ENCODE assay signal across 25 cellular contexts in genomic region chrX:1551959-1552546, GRCh38. TPM values are rescaled to one million over a fixed set of nuclear protein-coding genes. Genes with fewer than 3 reads are reported as not detected.
DNase-seq lines count a peak whose midpoint lies in the region; ATAC-seq and TF ChIP-seq lines count a peak whose summit lies in the region.
"Had no signal": no experiment of that assay in that cellular context is flagged by ENCODE, and none has a peak within 500 bp of the region (broad histone marks: within the 10 kb centered on the region; RNA-seq: fewer than 3 reads in every experiment).

No MANE protein-coding gene starts in this region.

- TF ChIP-seq CTCF in neural progenitor cell (IDR thresholded peaks at IDR 0.05) (no peak), left ventricle myocardium inferior (IDR thresholded peaks at IDR 0.05; ENCODE audit: borderline replicate concordance) (no peak)

- peaks cover 48% of the 10 kb centered on the region for H3K4me1 Mint-ChIP-seq in activated T-cell treated with anti-CD3 and anti-CD28 coated beads, Interleukin-2, amount 50 U/mL, for 24 hours (ENCODE audit: low read depth)
- H3K4me1 Mint-ChIP-seq in activated T-cell treated with anti-CD3 and anti-CD28 coated beads, Interleukin-2, amount 50 U/mL, for 4 hours (ENCODE audit: low read depth): peaks cover 54% of the 10 kb centered on the region
- peaks cover 45% of the 10 kb centered on the region for H3K4me1 Mint-ChIP-seq in activated naive CD8-positive, alpha-beta T cell treated with anti-CD3 and anti-CD28 coated beads, Interleukin-2, amount 50 U/mL, for 24 hours
- H3K4me1 Mint-ChIP-seq in stimulated activated effector memory CD8-positive, alpha-beta T cell treated with anti-CD3 and anti-CD28 coated beads, Interleukin-12 subunit alpha, Interleukin-12 subunit beta, amount 100 ng/mL, for 72 hours: peaks cover 52% of the 10 kb centered on the region
- H3K4me1 Mint-ChIP-seq in neural progenitor cell: no peaks in the 10 kb centered on the region

- peak overlapping the region; percentile 53 for H3K27ac Mint-ChIP-seq in activated T-cell treated with anti-CD3 and anti-CD28 coated beads, Interleukin-2, amount 50 U/mL, for 24 hours
- peak overlapping the region; percentile 4 for H3K27ac Mint-ChIP-seq in activated naive CD8-positive, alpha-beta T cell treated with anti-CD3 and anti-CD28 coated beads, Interleukin-2, amount 50 U/mL, for 24 hours
- peak overlapping the region; percentile 92 for H3K27ac Mint-ChIP-seq in stimulated activated effector memory CD8-positive, alpha-beta T cell treated with anti-CD3 and anti-CD28 coated beads, Interleukin-12 subunit alpha, Interleukin-12 subunit beta, amount 100 ng/mL, for 72 hours
- no peak overlapping the region for H3K27ac Mint-ChIP-seq in neural progenitor cell

- no peaks in the 10 kb centered on the region for H3K36me3 Mint-ChIP-seq in activated T-cell treated with anti-CD3 and anti-CD28 coated beads, Interleukin-2, amount 50 U/mL, for 24 hours (ENCODE audit: low read depth)
- H3K36me3 Mint-ChIP-seq in activated T-cell treated with anti-CD3 and anti-CD28 coated beads, Interleukin-2, amount 50 U/mL, for 4 hours (ENCODE audit: insufficient read depth): peaks cover 1% of the 10 kb centered on the region
- H3K36me3 Mint-ChIP-seq in activated naive CD8-positive, alpha-beta T cell treated with anti-CD3 and anti-CD28 coated beads, Interleukin-2, amount 50 U/mL, for 24 hours (ENCODE audit: low read depth): peaks cover 1% of the 10 kb centered on the region
- H3K36me3 Mint-ChIP-seq in stimulated activated effector memory CD8-positive, alpha-beta T cell treated with anti-CD3 and anti-CD28 coated beads, Interleukin-12 subunit alpha, Interleukin-12 subunit beta, amount 100 ng/mL, for 72 hours: peaks cover 7% of the 10 kb centered on the region
- H3K36me3 Mint-ChIP-seq in neural progenitor cell: no peaks in the 10 kb centered on the region

- CTCF ChIA-PET in HEK293T (lab: Yijun Ruan, JAX): no interaction called here

- H3K4me3 ChIP-seq in neural progenitor cell (no peak overlapping the region), left ventricle myocardium inferior (no peak overlapping the region)
- H3K4me3 ChIP-seq: lower lobe of right lung, mucosa of descending colon, Peyer's patch, upper lobe of right lung had no signal

- no peaks in the 10 kb centered on the region for H3K79me2 ChIP-seq in neural progenitor cell (ENCODE audit: low read depth)

- no peaks in the 10 kb centered on the region for H3K27me3 Mint-ChIP-seq in activated T-cell treated with anti-CD3 and anti-CD28 coated beads, Interleukin-2, amount 50 U/mL, for 24 hours
- no peaks in the 10 kb centered on the region for H3K27me3 Mint-ChIP-seq in activated T-cell treated with anti-CD3 and anti-CD28 coated beads, Interleukin-2, amount 50 U/mL, for 4 hours (ENCODE audit: low read depth)
- no peaks in the 10 kb centered on the region for H3K27me3 Mint-ChIP-seq in activated naive CD8-positive, alpha-beta T cell treated with anti-CD3 and anti-CD28 coated beads, Interleukin-2, amount 50 U/mL, for 24 hours
- peaks cover 10% of the 10 kb centered on the region for H3K27me3 Mint-ChIP-seq in neural progenitor cell (ENCODE audit: insufficient read depth, low read depth)

- no peaks in the 10 kb centered on the region for H3F3A ChIP-seq in neural progenitor cell (ENCODE audit: low read depth)

- no peaks in the 10 kb centered on the region for H4K20me1 ChIP-seq in neural progenitor cell (ENCODE audit: low read depth)

- no peaks in the 10 kb centered on the region for H3K36me3 ChIP-seq in neural progenitor cell
- H3K36me3 ChIP-seq in left ventricle myocardium inferior: no peaks in the 10 kb centered on the region
- H3K36me3 ChIP-seq: lower lobe of right lung, neutrophil, Peyer's patch, upper lobe of right lung had no signal

- H3K27ac ChIP-seq in neural progenitor cell: no peak overlapping the region
- no peak overlapping the region for H3K27ac ChIP-seq in left ventricle myocardium inferior (replicated peaks)
- H3K27ac ChIP-seq: epithelial cell of prostate, lower lobe of right lung, neutrophil, Peyer's patch, upper lobe of right lung had no signal

- no peak overlapping the region for H3K4me2 ChIP-seq in neural progenitor cell

- DNase-seq in activated T-cell treated with anti-CD3 and anti-CD28 coated beads, Interleukin-2, amount 50 U/mL, for 24 hours: no peak
- no peak for DNase-seq in activated T-cell treated with anti-CD3 and anti-CD28 coated beads, Interleukin-2, amount 50 U/mL, for 4 hours
- no peak for DNase-seq in HEK293T (ENCODE audit: extremely low spot score)
- no peak for DNase-seq in activated naive CD8-positive, alpha-beta T cell treated with anti-CD3 and anti-CD28 coated beads, Interleukin-2, amount 50 U/mL, for 24 hours
- DNase-seq in stimulated activated effector memory CD8-positive, alpha-beta T cell treated with anti-CD3 and anti-CD28 coated beads, Interleukin-12 subunit alpha, Interleukin-12 subunit beta, amount 100 ng/mL, for 72 hours (ENCODE audit: low spot score in 2 of 2): no peak
- DNase-seq in neural progenitor cell (ENCODE audit: low spot score): no peak
- DNase-seq in left ventricle myocardium inferior: no peak
- DNase-seq: activated CD4-positive, alpha-beta T cell treated with anti-CD3 and anti-CD28 coated beads for 48 hours; activated gamma-delta T cell treated with Interleukin-2 at 50 U/mL for 16 hours; EL; HCEC 1CT; Karpas-422; lower lobe of right lung; mucosa of descending colon; MV-4-11; NCI-H146; NCI-H526; SIG-M5; SW 1271; upper lobe of right lung had no signal

- intact Hi-C loops in left ventricle myocardium inferior (cut with micrococcal nuclease): no loop called here

- H3K9ac ChIP-seq in neural progenitor cell: no peak overlapping the region

- H3K27me3 ChIP-seq in neural progenitor cell (no peaks in the 10 kb centered on the region), left ventricle myocardium inferior (ENCODE audit: low read depth) (no peaks in the 10 kb centered on the region)
- H3K27me3 ChIP-seq: neutrophil, Peyer's patch, upper lobe of right lung had no signal

- no peak overlapping the region for H2AFZ ChIP-seq in neural progenitor cell (replicated peaks)

- H3K4me1 ChIP-seq in neural progenitor cell: no peaks in the 10 kb centered on the region
- H3K4me1 ChIP-seq in left ventricle myocardium inferior: peaks cover 8% of the 10 kb centered on the region
- H3K4me1 ChIP-seq: lower lobe of right lung, upper lobe of right lung had no signal

- H3K9me3 ChIP-seq in neural progenitor cell (ENCODE audit: low read depth) (no peaks in the 10 kb centered on the region), left ventricle myocardium inferior (replicated peaks) (peaks cover 21% of the 10 kb centered on the region)
- H3K9me3 ChIP-seq: lower lobe of right lung, neutrophil, Peyer's patch, upper lobe of right lung had no signal

- H3K9me3 Mint-ChIP-seq in activated T-cell treated with anti-CD3 and anti-CD28 coated beads, Interleukin-2, amount 50 U/mL, for 24 hours: peaks cover 11% of the 10 kb centered on the region
- H3K9me3 Mint-ChIP-seq in activated T-cell treated with anti-CD3 and anti-CD28 coated beads, Interleukin-2, amount 50 U/mL, for 4 hours: peaks cover 20% of the 10 kb centered on the region
- H3K9me3 Mint-ChIP-seq in activated naive CD8-positive, alpha-beta T cell treated with anti-CD3 and anti-CD28 coated beads, Interleukin-2, amount 50 U/mL, for 24 hours: peaks cover 7% of the 10 kb centered on the region
- H3K9me3 Mint-ChIP-seq in stimulated activated effector memory CD8-positive, alpha-beta T cell treated with anti-CD3 and anti-CD28 coated beads, Interleukin-12 subunit alpha, Interleukin-12 subunit beta, amount 100 ng/mL, for 72 hours: peaks cover 7% of the 10 kb centered on the region
- peaks cover 5% of the 10 kb centered on the region for H3K9me3 Mint-ChIP-seq in neural progenitor cell

- no peak overlapping the region for H3K4me3 Mint-ChIP-seq in activated T-cell treated with anti-CD3 and anti-CD28 coated beads, Interleukin-2, amount 50 U/mL, for 24 hours
- no peak overlapping the region for H3K4me3 Mint-ChIP-seq in activated T-cell treated with anti-CD3 and anti-CD28 coated beads, Interleukin-2, amount 50 U/mL, for 4 hours
- no peak overlapping the region for H3K4me3 Mint-ChIP-seq in activated naive CD8-positive, alpha-beta T cell treated with anti-CD3 and anti-CD28 coated beads, Interleukin-2, amount 50 U/mL, for 24 hours
- H3K4me3 Mint-ChIP-seq in stimulated activated effector memory CD8-positive, alpha-beta T cell treated with anti-CD3 and anti-CD28 coated beads, Interleukin-12 subunit alpha, Interleukin-12 subunit beta, amount 100 ng/mL, for 72 hours: peak overlapping the region; percentile 9
- no peak overlapping the region for H3K4me3 Mint-ChIP-seq in neural progenitor cell

- POLR2A ChIA-PET in HEK293T (lab: Yijun Ruan, JAX): no interaction called here

- ATAC-seq in activated T-cell treated with anti-CD3 and anti-CD28 coated beads, Interleukin-2, amount 50 U/mL, for 4 hours: no peak
- no peak for ATAC-seq in activated naive CD8-positive, alpha-beta T cell treated with anti-CD3 and anti-CD28 coated beads, Interleukin-2, amount 50 U/mL, for 24 hours
- ATAC-seq in stimulated activated effector memory CD8-positive, alpha-beta T cell treated with anti-CD3 and anti-CD28 coated beads, Interleukin-12 subunit alpha, Interleukin-12 subunit beta, amount 100 ng/mL, for 72 hours: no peak
- no peak for ATAC-seq in GM21528 (IDR thresholded peaks at IDR 0.05; ENCODE audit: low FRiP score, unreplicated experiment)
- ATAC-seq: lower lobe of right lung, mucosa of descending colon, upper lobe of right lung had no signal

TF ChIP-seq in HEK293T, 16 proteins besides CTCF, POLR2A, EP300 and RAD21:
- no peak for TF ChIP-seq SUZ12 (IDR thresholded peaks at IDR 0.05)
- TF ChIP-seq TARDBP (IDR thresholded peaks at IDR 0.05): 0 out of 2 replicates have a peak, but pooled peaks have one; percentile 38
- TF ChIP-seq SP1 (IDR thresholded peaks at IDR 0.05): no peak
- no peak for TF ChIP-seq CTBP1 (IDR thresholded peaks at IDR 0.05; ENCODE audit: borderline replicate concordance)
- TF ChIP-seq FOXK2 (IDR thresholded peaks at IDR 0.05): no peak

RNA-seq across cellular contexts. Expression of gene P2RY8, which starts 15.1 kb away (rescaled TPM):
- total RNA-seq in activated T-cell treated with anti-CD3 and anti-CD28 coated beads, Interleukin-2, amount 50 U/mL, for 4 hours: 10 to 100 TPM; 14.4 to 22.2 (median 18.4) TPM
- total RNA-seq in neural progenitor cell (ENCODE audit: low replicate concordance) (0.32 and 0.68 TPM in 2 replicates), left ventricle myocardium inferior (1.9 TPM)
- total RNA-seq: kidney epithelial cell had no signal

RNA-seq across cellular contexts. Expression of gene AKAP17A, which starts 39.4 kb away (rescaled TPM):
- 10 to 100 TPM; 56.3 to 62.6 (median 60.6) TPM for total RNA-seq in activated T-cell treated with anti-CD3 and anti-CD28 coated beads, Interleukin-2, amount 50 U/mL, for 4 hours
- total RNA-seq in neural progenitor cell (ENCODE audit: low replicate concordance) (10.7 and 38.5 TPM in 2 replicates), left ventricle myocardium inferior (15.8 TPM)
